Comparison of ENCODE assay signal across 1 cellular context in the genomic region with DNA sequence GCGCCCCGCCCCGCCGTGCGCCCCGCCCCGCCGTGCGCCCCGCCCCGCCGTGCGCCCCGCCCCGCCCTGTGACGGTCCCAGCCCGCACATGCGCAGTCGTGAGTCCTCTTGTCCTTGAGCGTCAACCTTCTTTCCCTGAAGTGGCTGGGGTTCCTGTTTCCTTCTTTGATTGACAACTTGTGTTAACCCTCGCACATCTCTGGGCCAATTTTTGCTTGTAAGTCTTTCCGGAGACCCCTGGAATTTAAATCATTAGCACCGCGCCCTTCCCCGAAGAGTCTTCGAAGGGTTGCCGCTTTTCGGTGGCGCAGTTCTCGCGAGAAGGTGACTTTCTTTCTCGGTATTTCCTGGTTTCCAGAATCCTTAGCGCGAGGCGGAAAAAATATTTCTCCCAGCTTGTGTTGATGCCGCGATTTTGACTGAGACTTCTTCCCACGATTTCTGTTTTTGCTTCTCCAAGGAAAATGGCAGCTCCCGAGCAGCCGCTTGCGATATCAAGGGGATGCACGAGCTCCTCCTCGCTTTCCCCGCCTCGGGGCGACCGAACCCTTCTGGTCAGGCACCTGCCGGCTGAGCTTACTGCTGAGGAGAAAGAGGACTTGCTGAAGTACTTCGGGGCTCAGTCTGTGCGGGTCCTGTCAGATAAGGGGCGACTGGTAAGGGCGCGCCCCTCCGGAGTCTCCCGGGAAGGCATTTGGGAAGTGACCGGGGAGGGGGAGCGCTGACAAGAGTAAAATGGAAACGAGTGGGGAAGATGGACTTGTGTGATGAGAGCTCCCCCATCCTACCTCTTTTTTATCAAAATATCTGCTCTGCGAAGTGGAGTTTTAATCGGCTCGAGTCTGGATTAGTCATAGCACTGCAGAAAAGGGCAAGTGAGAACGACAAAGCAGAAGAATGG.
A peak's percentile ranks its signal among the peaks of the same experiment; 100 is the strongest.
TF ChIP-seq lines count a peak whose summit lies in the region.

A gene with protein sequence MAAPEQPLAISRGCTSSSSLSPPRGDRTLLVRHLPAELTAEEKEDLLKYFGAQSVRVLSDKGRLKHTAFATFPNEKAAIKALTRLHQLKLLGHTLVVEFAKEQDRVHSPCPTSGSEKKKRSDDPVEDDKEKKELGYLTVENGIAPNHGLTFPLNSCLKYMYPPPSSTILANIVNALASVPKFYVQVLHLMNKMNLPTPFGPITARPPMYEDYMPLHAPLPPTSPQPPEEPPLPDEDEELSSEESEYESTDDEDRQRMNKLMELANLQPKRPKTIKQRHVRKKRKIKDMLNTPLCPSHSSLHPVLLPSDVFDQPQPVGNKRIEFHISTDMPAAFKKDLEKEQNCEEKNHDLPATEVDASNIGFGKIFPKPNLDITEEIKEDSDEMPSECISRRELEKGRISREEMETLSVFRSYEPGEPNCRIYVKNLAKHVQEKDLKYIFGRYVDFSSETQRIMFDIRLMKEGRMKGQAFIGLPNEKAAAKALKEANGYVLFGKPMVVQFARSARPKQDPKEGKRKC (plus strand): TSS at position 93 of the 901 bp plus-strand sequence. CDS start 372 bp downstream, at position 465.

TF ChIP-seq in HepG2, 621 proteins besides CTCF, POLR2A, EP300 and RAD21 (continued from another document and continues in another):
- TF ChIP-seq GABPA (IDR thresholded peaks at IDR 0.05; ENCODE audit: low read depth, low read length) (no peak), GABPA (CRISPR knock-in tag; IDR thresholded peaks at IDR 0.05; ENCODE audit: low read depth) (peak; percentile 67), ZNF550 (CRISPR knock-in tag; IDR thresholded peaks at IDR 0.05; ENCODE audit: borderline replicate concordance) (no peak), SRF (IDR thresholded peaks at IDR 0.05; ENCODE audit: low read depth, low read length) (no peak), ISX (CRISPR knock-in tag; conservative IDR thresholded peaks at IDR 0.05) (no peak), AGO1 (IDR thresholded peaks at IDR 0.05; ENCODE audit: low read depth, low read length, poor library complexity, severe bottlenecking) (no peak), ATF1 (CRISPR knock-in tag; IDR thresholded peaks at IDR 0.05) (peak; percentile 50; the same call in 1 of the 2 replicates), ZBTB3 (CRISPR knock-in tag; IDR thresholded peaks at IDR 0.05; ENCODE audit: borderline replicate concordance, low read depth) (no peak), ZNF530 (CRISPR knock-in tag; IDR thresholded peaks at IDR 0.05; ENCODE audit: low read depth) (no peak), ZNF260 (CRISPR knock-in tag; IDR thresholded peaks at IDR 0.05; ENCODE audit: borderline replicate concordance, low read depth) (no peak), ZNF605 (CRISPR knock-in tag; IDR thresholded peaks at IDR 0.05) (peak; percentile 74; the same call in 1 of the 2 replicates), MAFK (conservative IDR thresholded peaks at IDR 0.05 in 1 of 2, IDR thresholded peaks at IDR 0.05 in 1 of 2; ENCODE audit: low read length in 2 of 2) (no peak), RXRB (CRISPR knock-in tag; IDR thresholded peaks at IDR 0.05; ENCODE audit: borderline replicate concordance) (peak; percentile 18; the same call in 1 of the 2 replicates), ZNF619 (CRISPR knock-in tag; IDR thresholded peaks at IDR 0.05) (no peak), ZNF720 (CRISPR knock-in tag; IDR thresholded peaks at IDR 0.05) (no peak), ZNF543 (CRISPR knock-in tag; IDR thresholded peaks at IDR 0.05) (no peak), TBX3 (IDR thresholded peaks at IDR 0.05; ENCODE audit: borderline replicate concordance) (no peak), ZKSCAN1 (IDR thresholded peaks at IDR 0.05; ENCODE audit: low read length) (no peak), NFYB (CRISPR knock-in tag; IDR thresholded peaks at IDR 0.05) (no peak), ZSCAN21 (CRISPR knock-in tag; IDR thresholded peaks at IDR 0.05; ENCODE audit: borderline replicate concordance) (no peak), ZNF354B (CRISPR knock-in tag; IDR thresholded peaks at IDR 0.05) (no peak), SUZ12 (IDR thresholded peaks at IDR 0.05; ENCODE audit: low read depth, low read length) (no peak), KLF6 (CRISPR knock-in tag; IDR thresholded peaks at IDR 0.05) (no peak), ZNF264 (CRISPR knock-in tag; IDR thresholded peaks at IDR 0.05) (no peak), ASH2L (IDR thresholded peaks at IDR 0.05; ENCODE audit: insufficient read length, low read depth, low read length) (peak; percentile 79), SP5 (CRISPR knock-in tag; IDR thresholded peaks at IDR 0.05; ENCODE audit: borderline replicate concordance, low read depth) (no peak), U2AF2 (IDR thresholded peaks at IDR 0.05; ENCODE audit: low read depth, low read length) (no peak), KMT2A (CRISPR knock-in tag; IDR thresholded peaks at IDR 0.05) (peak; percentile 76; the same call in 1 of the 2 replicates)
- TF ChIP-seq, protein P1, sequence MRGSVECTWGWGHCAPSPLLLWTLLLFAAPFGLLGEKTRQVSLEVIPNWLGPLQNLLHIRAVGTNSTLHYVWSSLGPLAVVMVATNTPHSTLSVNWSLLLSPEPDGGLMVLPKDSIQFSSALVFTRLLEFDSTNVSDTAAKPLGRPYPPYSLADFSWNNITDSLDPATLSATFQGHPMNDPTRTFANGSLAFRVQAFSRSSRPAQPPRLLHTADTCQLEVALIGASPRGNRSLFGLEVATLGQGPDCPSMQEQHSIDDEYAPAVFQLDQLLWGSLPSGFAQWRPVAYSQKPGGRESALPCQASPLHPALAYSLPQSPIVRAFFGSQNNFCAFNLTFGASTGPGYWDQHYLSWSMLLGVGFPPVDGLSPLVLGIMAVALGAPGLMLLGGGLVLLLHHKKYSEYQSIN (CRISPR knock-in tag; IDR thresholded peaks at IDR 0.05; ENCODE audit: borderline replicate concordance) = no peak
- TF ChIP-seq, protein P2, sequence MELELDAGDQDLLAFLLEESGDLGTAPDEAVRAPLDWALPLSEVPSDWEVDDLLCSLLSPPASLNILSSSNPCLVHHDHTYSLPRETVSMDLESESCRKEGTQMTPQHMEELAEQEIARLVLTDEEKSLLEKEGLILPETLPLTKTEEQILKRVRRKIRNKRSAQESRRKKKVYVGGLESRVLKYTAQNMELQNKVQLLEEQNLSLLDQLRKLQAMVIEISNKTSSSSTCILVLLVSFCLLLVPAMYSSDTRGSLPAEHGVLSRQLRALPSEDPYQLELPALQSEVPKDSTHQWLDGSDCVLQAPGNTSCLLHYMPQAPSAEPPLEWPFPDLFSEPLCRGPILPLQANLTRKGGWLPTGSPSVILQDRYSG (CRISPR knock-in tag; IDR thresholded peaks at IDR 0.05) = no peak
- TF ChIP-seq, protein P3, sequence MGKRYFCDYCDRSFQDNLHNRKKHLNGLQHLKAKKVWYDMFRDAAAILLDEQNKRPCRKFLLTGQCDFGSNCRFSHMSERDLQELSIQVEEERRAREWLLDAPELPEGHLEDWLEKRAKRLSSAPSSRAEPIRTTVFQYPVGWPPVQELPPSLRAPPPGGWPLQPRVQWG (CRISPR knock-in tag; IDR thresholded peaks at IDR 0.05; ENCODE audit: borderline replicate concordance, low read depth) = no peak
- TF ChIP-seq, protein P4, sequence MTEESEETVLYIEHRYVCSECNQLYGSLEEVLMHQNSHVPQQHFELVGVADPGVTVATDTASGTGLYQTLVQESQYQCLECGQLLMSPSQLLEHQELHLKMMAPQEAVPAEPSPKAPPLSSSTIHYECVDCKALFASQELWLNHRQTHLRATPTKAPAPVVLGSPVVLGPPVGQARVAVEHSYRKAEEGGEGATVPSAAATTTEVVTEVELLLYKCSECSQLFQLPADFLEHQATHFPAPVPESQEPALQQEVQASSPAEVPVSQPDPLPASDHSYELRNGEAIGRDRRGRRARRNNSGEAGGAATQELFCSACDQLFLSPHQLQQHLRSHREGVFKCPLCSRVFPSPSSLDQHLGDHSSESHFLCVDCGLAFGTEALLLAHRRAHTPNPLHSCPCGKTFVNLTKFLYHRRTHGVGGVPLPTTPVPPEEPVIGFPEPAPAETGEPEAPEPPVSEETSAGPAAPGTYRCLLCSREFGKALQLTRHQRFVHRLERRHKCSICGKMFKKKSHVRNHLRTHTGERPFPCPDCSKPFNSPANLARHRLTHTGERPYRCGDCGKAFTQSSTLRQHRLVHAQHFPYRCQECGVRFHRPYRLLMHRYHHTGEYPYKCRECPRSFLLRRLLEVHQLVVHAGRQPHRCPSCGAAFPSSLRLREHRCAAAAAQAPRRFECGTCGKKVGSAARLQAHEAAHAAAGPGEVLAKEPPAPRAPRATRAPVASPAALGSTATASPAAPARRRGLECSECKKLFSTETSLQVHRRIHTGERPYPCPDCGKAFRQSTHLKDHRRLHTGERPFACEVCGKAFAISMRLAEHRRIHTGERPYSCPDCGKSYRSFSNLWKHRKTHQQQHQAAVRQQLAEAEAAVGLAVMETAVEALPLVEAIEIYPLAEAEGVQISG (CRISPR knock-in tag; IDR thresholded peaks at IDR 0.05) = peak; percentile 19; the same call in 1 of the 2 replicates
- TF ChIP-seq, protein P5, sequence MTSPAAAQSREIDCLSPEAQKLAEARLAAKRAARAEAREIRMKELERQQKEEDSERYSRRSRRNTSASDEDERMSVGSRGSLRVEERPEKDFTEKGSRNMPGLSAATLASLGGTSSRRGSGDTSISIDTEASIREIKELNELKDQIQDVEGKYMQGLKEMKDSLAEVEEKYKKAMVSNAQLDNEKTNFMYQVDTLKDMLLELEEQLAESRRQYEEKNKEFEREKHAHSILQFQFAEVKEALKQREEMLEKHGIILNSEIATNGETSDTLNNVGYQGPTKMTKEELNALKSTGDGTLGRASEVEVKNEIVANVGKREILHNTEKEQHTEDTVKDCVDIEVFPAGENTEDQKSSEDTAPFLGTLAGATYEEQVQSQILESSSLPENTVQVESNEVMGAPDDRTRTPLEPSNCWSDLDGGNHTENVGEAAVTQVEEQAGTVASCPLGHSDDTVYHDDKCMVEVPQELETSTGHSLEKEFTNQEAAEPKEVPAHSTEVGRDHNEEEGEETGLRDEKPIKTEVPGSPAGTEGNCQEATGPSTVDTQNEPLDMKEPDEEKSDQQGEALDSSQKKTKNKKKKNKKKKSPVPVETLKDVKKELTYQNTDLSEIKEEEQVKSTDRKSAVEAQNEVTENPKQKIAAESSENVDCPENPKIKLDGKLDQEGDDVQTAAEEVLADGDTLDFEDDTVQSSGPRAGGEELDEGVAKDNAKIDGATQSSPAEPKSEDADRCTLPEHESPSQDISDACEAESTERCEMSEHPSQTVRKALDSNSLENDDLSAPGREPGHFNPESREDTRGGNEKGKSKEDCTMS (CRISPR knock-in tag; conservative IDR thresholded peaks at IDR 0.05) = no peak
- TF ChIP-seq, protein P6, sequence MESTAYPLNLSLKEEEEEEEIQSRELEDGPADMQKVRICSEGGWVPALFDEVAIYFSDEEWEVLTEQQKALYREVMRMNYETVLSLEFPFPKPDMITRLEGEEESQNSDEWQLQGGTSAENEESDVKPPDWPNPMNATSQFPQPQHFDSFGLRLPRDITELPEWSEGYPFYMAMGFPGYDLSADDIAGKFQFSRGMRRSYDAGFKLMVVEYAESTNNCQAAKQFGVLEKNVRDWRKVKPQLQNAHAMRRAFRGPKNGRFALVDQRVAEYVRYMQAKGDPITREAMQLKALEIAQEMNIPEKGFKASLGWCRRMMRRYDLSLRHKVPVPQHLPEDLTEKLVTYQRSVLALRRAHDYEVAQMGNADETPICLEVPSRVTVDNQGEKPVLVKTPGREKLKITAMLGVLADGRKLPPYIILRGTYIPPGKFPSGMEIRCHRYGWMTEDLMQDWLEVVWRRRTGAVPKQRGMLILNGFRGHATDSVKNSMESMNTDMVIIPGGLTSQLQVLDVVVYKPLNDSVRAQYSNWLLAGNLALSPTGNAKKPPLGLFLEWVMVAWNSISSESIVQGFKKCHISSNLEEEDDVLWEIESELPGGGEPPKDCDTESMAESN (CRISPR knock-in tag; conservative IDR thresholded peaks at IDR 0.05) = no peak
- TF ChIP-seq, protein P7, sequence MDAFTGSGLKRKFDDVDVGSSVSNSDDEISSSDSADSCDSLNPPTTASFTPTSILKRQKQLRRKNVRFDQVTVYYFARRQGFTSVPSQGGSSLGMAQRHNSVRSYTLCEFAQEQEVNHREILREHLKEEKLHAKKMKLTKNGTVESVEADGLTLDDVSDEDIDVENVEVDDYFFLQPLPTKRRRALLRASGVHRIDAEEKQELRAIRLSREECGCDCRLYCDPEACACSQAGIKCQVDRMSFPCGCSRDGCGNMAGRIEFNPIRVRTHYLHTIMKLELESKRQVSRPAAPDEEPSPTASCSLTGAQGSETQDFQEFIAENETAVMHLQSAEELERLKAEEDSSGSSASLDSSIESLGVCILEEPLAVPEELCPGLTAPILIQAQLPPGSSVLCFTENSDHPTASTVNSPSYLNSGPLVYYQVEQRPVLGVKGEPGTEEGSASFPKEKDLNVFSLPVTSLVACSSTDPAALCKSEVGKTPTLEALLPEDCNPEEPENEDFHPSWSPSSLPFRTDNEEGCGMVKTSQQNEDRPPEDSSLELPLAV (CRISPR knock-in tag; conservative IDR thresholded peaks at IDR 0.05; ENCODE audit: low read depth) = no peak
- TF ChIP-seq, protein P8, sequence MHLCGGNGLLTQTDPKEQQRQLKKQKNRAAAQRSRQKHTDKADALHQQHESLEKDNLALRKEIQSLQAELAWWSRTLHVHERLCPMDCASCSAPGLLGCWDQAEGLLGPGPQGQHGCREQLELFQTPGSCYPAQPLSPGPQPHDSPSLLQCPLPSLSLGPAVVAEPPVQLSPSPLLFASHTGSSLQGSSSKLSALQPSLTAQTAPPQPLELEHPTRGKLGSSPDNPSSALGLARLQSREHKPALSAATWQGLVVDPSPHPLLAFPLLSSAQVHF (CRISPR knock-in tag; IDR thresholded peaks at IDR 0.05) = no peak
